Comparison of ENCODE assay signal across 15 cellular contexts in genomic region chr7:55565693-55566092, GRCh38. TPM values are rescaled to one million over a fixed set of nuclear protein-coding genes. Genes with fewer than 3 reads are reported as not detected.
DNase-seq lines count a peak whose midpoint lies in the region; ATAC-seq, FAIRE-seq and TF ChIP-seq lines count a peak whose summit lies in the region.
"Had no signal": no experiment of that assay in that cellular context is flagged by ENCODE, and none has a peak within 500 bp of the region (broad histone marks: within the 10 kb centered on the region; RNA-seq: fewer than 3 reads in every experiment).

No MANE protein-coding gene starts in this region.

- H3K27me3 Mint-ChIP-seq in T-cell, result no peaks in the 10 kb centered on the region

- H3K4me1 ChIP-seq in mucosa of descending colon (ENCODE audit: low read depth), result peaks cover 37% of the 10 kb centered on the region
- H3K4me1 ChIP-seq in lower lobe of right lung, result peaks cover 38% of the 10 kb centered on the region
- H3K4me1 ChIP-seq: uterus had no signal

- CTCF ChIA-PET in T-cell (lab: Charles Lee), result interaction anchor here in 1 of 2 donors (1.1 kb wide), 1 partner anchor 13 kb away, joined by 3 read pairs; no protein-coding TSS in a partner anchor

- H3K27ac ChIP-seq in lower lobe of right lung, result no peak overlapping the region
- H3K27ac ChIP-seq: neutrophil, uterus had no signal

- H3K27ac Mint-ChIP-seq in T-cell, result peak overlapping the region; percentile 54 to 71

- DNase-seq in NCI-H526 (lab: John Stamatoyannopoulos, UW), result peak; percentile 47 to 58
- no peak for DNase-seq in NCI-H526 treated with DMSO at 0.1 percent for 48 hours (lab: John Stamatoyannopoulos, UW)
- DNase-seq in GM12891 (ENCODE audit: insufficient read length, low spot score), result no peak
- no peak for DNase-seq in T-cell
- no peak for DNase-seq in mucosa of descending colon
- no peak for DNase-seq in lower lobe of right lung
- DNase-seq in G401 (ENCODE audit: low spot score), result no peak
- DNase-seq in dermis blood vessel endothelial cell, result no peak
- DNase-seq: IMR-90; left cardiac atrium; NCI-H1694 treated with DMSO at 0.1 percent for 48 hours; stimulated activated CD4-positive, alpha-beta T cell treated with anti-CD3 and anti-CD28 coated beads, Interleukin-12 subunit alpha, Interleukin-12 subunit beta, amount 100 ng/mL, for 4 hours; uterus had no signal

- no peaks in the 10 kb centered on the region for H3K9me3 ChIP-seq in mucosa of descending colon
- no peaks in the 10 kb centered on the region for H3K9me3 ChIP-seq in lower lobe of right lung
- H3K9me3 ChIP-seq: neutrophil, uterus had no signal

- POLR2A ChIA-PET in T-cell (lab: Charles Lee), result interaction anchor here (0.5 to 1.1 kb wide), 3 partner anchors 22 to 221 kb away, joined by 3 read pairs; no protein-coding TSS in a partner anchor

- peaks cover 91 to 92% (median 91%) of the 10 kb centered on the region in 3 donors for H3K4me1 Mint-ChIP-seq in T-cell

- H3K36me3 Mint-ChIP-seq in T-cell, result peaks cover 20% of the 10 kb centered on the region

- ATAC-seq in T-cell (replicated peaks in 1 of 4), result peak in 1 of 4 experiments; percentile 23
- peak; percentile 57 for ATAC-seq in mucosa of descending colon
- ATAC-seq in lower lobe of right lung, result no peak
- ATAC-seq: left cardiac atrium had no signal

- peak; percentile 33 for FAIRE-seq in GM12891 (lab: Jason Lieb, UNC)

- H3K36me3 ChIP-seq in mucosa of descending colon (ENCODE audit: low read depth) (no peaks in the 10 kb centered on the region), lower lobe of right lung (no peaks in the 10 kb centered on the region)
- H3K36me3 ChIP-seq: neutrophil, uterus had no signal

- in situ Hi-C loops in G401 (cut with HindIII; ENCODE audit: low sequenced_read_pairs), result no loop called here

- peak overlapping the region in 2 of 3 donors; percentile 7 to 53 for H3K4me3 Mint-ChIP-seq in T-cell

- H3K27me3 ChIP-seq in lower lobe of right lung (ENCODE audit: low read depth), result no peaks in the 10 kb centered on the region
- H3K27me3 ChIP-seq: neutrophil, uterus had no signal

- no peak for TF ChIP-seq POLR2A in GM12891 (IDR thresholded peaks at IDR 0.05; ENCODE audit: low read depth, low read length)

- intact Hi-C loops in mucosa of descending colon (cut with DNase I, micrococcal nuclease) (no loop called here), lower lobe of right lung (cut with DNase I) (no loop called here)

- H3K4me3 ChIP-seq in mucosa of descending colon (no peak overlapping the region), lower lobe of right lung (no peak overlapping the region)
- H3K4me3 ChIP-seq: uterus had no signal

- no peaks in the 10 kb centered on the region for H3K9me3 Mint-ChIP-seq in T-cell
- H3K9me3 Mint-ChIP-seq: brain had no signal

- TF ChIP-seq CTCF in mucosa of descending colon (IDR thresholded peaks at IDR 0.05), result no peak
- no peak for TF ChIP-seq CTCF in lower lobe of right lung (IDR thresholded peaks at IDR 0.05)

TF ChIP-seq in GM12891, 5 proteins besides CTCF, POLR2A, EP300 and RAD21:
- TF ChIP-seq POU2F2 (IDR thresholded peaks at IDR 0.05; ENCODE audit: low read depth, low read length), result no peak
- TF ChIP-seq PAX5 (IDR thresholded peaks at IDR 0.05; ENCODE audit: insufficient read depth, low read length, severe bottlenecking), result no peak
- no peak for TF ChIP-seq TAF1 (IDR thresholded peaks at IDR 0.05; ENCODE audit: low read depth, low read length)
- TF ChIP-seq SPI1 (IDR thresholded peaks at IDR 0.05; ENCODE audit: low read depth, low read length), result no peak
- no peak for TF ChIP-seq POLR2AphosphoS5 (IDR thresholded peaks at IDR 0.05; ENCODE audit: low read depth, low read length)

RNA-seq across cellular contexts. Expression of gene VOPP1, which starts 6.6 kb away (rescaled TPM):
- polyA plus RNA-seq in GM12891 (2012; ENCODE audit: low read depth, missing spikeins), result 124 TPM
- 100 to 1,000 TPM in 1 of 5 donors, 10 to 100 TPM in 4; 84.0 to 106 (median 94.8) TPM for total RNA-seq in T-cell
- 10 to 100 TPM; 57.8 to 83.5 (median 75.2) TPM for total RNA-seq in mucosa of descending colon
- total RNA-seq in lower lobe of right lung, result 66.2 TPM
- 27.7 and 38.2 TPM in 2 replicates for total RNA-seq in G401 (2014; rRNA removed; shearing (Covaris generic))
- 140 and 171 TPM in 2 replicates for total RNA-seq in dermis blood vessel endothelial cell

Comparison
In these comparisons a context has a peak if more than half of its experiments do, and no peak if none do; other contexts are left out.
1. DNase-seq: peak in NCI-H526 (2 of 2); none in NCI-H526 treated with DMSO at 0.1 percent for 48 hours (single experiment), GM12891 (single experiment), T-cell (0 of 34), mucosa of descending colon (0 of 3), lower lobe of right lung (single experiment), G401 (single experiment) and dermis blood vessel endothelial cell (single experiment).